In genomic region chr7:875051-875450, GRCh38 we compare ENCODE assay signal across 10 cellular contexts. TPM values are rescaled to one million over a fixed set of nuclear protein-coding genes. Genes with fewer than 3 reads are reported as not detected.
DNase-seq lines count a peak whose midpoint lies in the region; ATAC-seq and TF ChIP-seq lines count a peak whose summit lies in the region.
"Had no signal": no experiment of that assay in that cellular context is flagged by ENCODE, and none has a peak within 500 bp of the region (broad histone marks: within the 10 kb centered on the region; RNA-seq: fewer than 3 reads in every experiment).

No MANE protein-coding gene starts in this region.

- H3K36me3 Mint-ChIP-seq in T-cell = peaks cover 26% of the 10 kb centered on the region

- H2BK120ac ChIP-seq in mesendoderm (ENCODE audit: low read depth, low read length) = no peak overlapping the region

- POLR2A ChIA-PET in T-cell (lab: Charles Lee) (no interaction called here), PC-3 (lab: Charles Lee; ENCODE audit: unreplicated experiment) (no interaction called here)

- H2AFZ ChIP-seq in PC-3 (ENCODE audit: low read length) (no peak overlapping the region), Karpas-422 (ENCODE audit: low read length) (no peak overlapping the region)

- no peak overlapping the region for H2BK5ac ChIP-seq in mesendoderm (ENCODE audit: low read length)

- no peak overlapping the region for H3K18ac ChIP-seq in mesendoderm (ENCODE audit: low read length)

- H3K9ac ChIP-seq in mesendoderm (ENCODE audit: low read length) (peak overlapping the region; percentile 17), PC-3 (ENCODE audit: low read length) (no peak overlapping the region), Karpas-422 (ENCODE audit: low read length) (no peak overlapping the region)

- H3K4me3 ChIP-seq in heart right ventricle = no peak overlapping the region
- no peak overlapping the region for H3K4me3 ChIP-seq in mesendoderm (ENCODE audit: low read length)
- no peak overlapping the region for H3K4me3 ChIP-seq in upper lobe of left lung
- H3K4me3 ChIP-seq in PC-3 (ENCODE audit: low read length) = no peak overlapping the region
- no peak overlapping the region for H3K4me3 ChIP-seq in Karpas-422 (ENCODE audit: low read length)

- H2BK15ac ChIP-seq in mesendoderm (replicated peaks; ENCODE audit: low read depth) = no peak overlapping the region

- H3K4me1 ChIP-seq in heart right ventricle (peaks cover 10 to 65% (median 49%) of the 10 kb centered on the region in 9 donors), mesendoderm (ENCODE audit: control insufficient read depth, low read depth, low read length) (peaks cover 8% of the 10 kb centered on the region), upper lobe of left lung (peaks cover 29 to 45% (median 36%) of the 10 kb centered on the region in 4 donors), PC-3 (ENCODE audit: insufficient read depth, low read length) (peaks cover 28% of the 10 kb centered on the region), Karpas-422 (ENCODE audit: low read length) (peaks cover 16% of the 10 kb centered on the region)

- H3K27ac ChIP-seq in heart right ventricle = peak overlapping the region in 4 of 10 donors; percentile 82 to 91 (median 83)
- H3K27ac ChIP-seq in mesendoderm (ENCODE audit: low read depth, low read length) = peak overlapping the region; percentile 30
- peak overlapping the region; percentile 78 to 93 (median 81) for H3K27ac ChIP-seq in upper lobe of left lung
- H3K27ac ChIP-seq in PC-3 (ENCODE audit: low read length) = no peak overlapping the region
- H3K27ac ChIP-seq in Karpas-422 (ENCODE audit: low read length) = no peak overlapping the region

- no peaks in the 10 kb centered on the region for H3K27me3 Mint-ChIP-seq in T-cell

- H3K4me1 Mint-ChIP-seq in T-cell = peaks cover 29 to 32% (median 30%) of the 10 kb centered on the region in 3 donors

- peak overlapping the region; percentile 11 to 76 for H3K27ac Mint-ChIP-seq in T-cell

- peak; percentile 5 for DNase-seq in Right ventricle myocardium inferior (ENCODE audit: missing footprints)
- no peak for DNase-seq in heart right ventricle
- no peak for DNase-seq in T-cell
- DNase-seq in mesendoderm = peak; percentile 52
- DNase-seq in upper lobe of left lung = no peak
- no peak for DNase-seq in PC-3
- DNase-seq in Karpas-422 = no peak
- DNase-seq: NCI-H446, T-helper 9 cell had no signal

- H3K4me3 Mint-ChIP-seq in T-cell = peak overlapping the region in 2 of 3 donors; percentile 9 to 41

- CTCF ChIA-PET in T-cell (lab: Charles Lee) = interaction anchor here in 1 of 2 donors (0.7 kb wide), 1 partner anchor 553 kb away, joined by 3 read pairs; no protein-coding TSS in a partner anchor
- CTCF ChIA-PET in PC-3 (lab: Charles Lee) = no interaction called here

- no peak for TF ChIP-seq EP300 in upper lobe of left lung (IDR thresholded peaks at IDR 0.05)

- no peak overlapping the region for H3K4me2 ChIP-seq in mesendoderm (ENCODE audit: low read length)
- H3K4me2 ChIP-seq in PC-3 (ENCODE audit: low read length) = no peak overlapping the region
- no peak overlapping the region for H3K4me2 ChIP-seq in Karpas-422 (ENCODE audit: low read depth, low read length, poor library complexity, severe bottlenecking)

- H2AK5ac ChIP-seq in mesendoderm (ENCODE audit: low read length) = no peak overlapping the region

- H4K20me1 ChIP-seq in PC-3 (ENCODE audit: low read length) = peaks cover 14% of the 10 kb centered on the region; the same call in 1 of the 2 replicates
- H4K20me1 ChIP-seq in Karpas-422 (ENCODE audit: insufficient read depth, low read depth, low read length) = peaks cover 16% of the 10 kb centered on the region; the same call in 1 of the 2 replicates

- TF ChIP-seq POLR2A in upper lobe of left lung (IDR thresholded peaks at IDR 0.05) = no peak

- intact Hi-C loops in Right ventricle myocardium inferior (cut with DNase I) = loop anchor here (10.0 kb wide), 1 partner anchor 550 kb away; no protein-coding TSS in a partner anchor
- intact Hi-C loops in heart right ventricle (cut with DNase I) = loop anchor here in 2 of 10 donors (10.0 kb wide), 2 partner anchors 50 to 550 kb away; no protein-coding TSS in a partner anchor
- intact Hi-C loops in PC-3 (cut with micrococcal nuclease) = loop anchor here (10.0 kb wide), 1 partner anchor 350 kb away; no protein-coding TSS in a partner anchor

- BruUV-seq in PC-3 (replicated peaks; lab: Mats Ljungman, UMichigan) = no TSS peak

- ATAC-seq in Right ventricle myocardium inferior = no peak
- no peak for ATAC-seq in heart right ventricle
- no peak for ATAC-seq in T-cell (replicated peaks in 1 of 4)
- no peak for ATAC-seq in upper lobe of left lung (ENCODE audit: low FRiP score in 2 of 2)
- ATAC-seq in PC-3 = no peak
- no peak for ATAC-seq in GM21390 (IDR thresholded peaks at IDR 0.05; ENCODE audit: unreplicated experiment)

- TF ChIP-seq CTCF in heart right ventricle (IDR thresholded peaks at IDR 0.05) (no peak), upper lobe of left lung (IDR thresholded peaks at IDR 0.05) (no peak), PC-3 (conservative IDR thresholded peaks at IDR 0.05; ENCODE audit: low read depth, low read length) (no peak)

- H3K79me2 ChIP-seq in mesendoderm (ENCODE audit: control insufficient read depth, insufficient read depth, low read length) (peaks cover 25% of the 10 kb centered on the region), PC-3 (ENCODE audit: low read length) (peaks cover 32% of the 10 kb centered on the region), Karpas-422 (ENCODE audit: low read length) (peaks cover 32% of the 10 kb centered on the region)

- no peak overlapping the region for H3K23ac ChIP-seq in mesendoderm (ENCODE audit: low read length)

- no peaks in the 10 kb centered on the region for H3K27me3 ChIP-seq in heart right ventricle
- H3K27me3 ChIP-seq in mesendoderm (ENCODE audit: insufficient read depth, low read length, poor library complexity) = no peaks in the 10 kb centered on the region
- no peaks in the 10 kb centered on the region for H3K27me3 ChIP-seq in upper lobe of left lung
- no peaks in the 10 kb centered on the region for H3K27me3 ChIP-seq in PC-3 (ENCODE audit: low read length)
- no peaks in the 10 kb centered on the region for H3K27me3 ChIP-seq in Karpas-422 (ENCODE audit: low read length)

- H4K5ac ChIP-seq in mesendoderm (ENCODE audit: low read length) = no peak overlapping the region

- peak overlapping the region; percentile 49 for H3K56ac ChIP-seq in mesendoderm (ENCODE audit: low read length)

- H3K36me3 ChIP-seq in heart right ventricle (peaks cover 0 to 66% (median 28%) of the 10 kb centered on the region in 9 donors), mesendoderm (ENCODE audit: control insufficient read depth, insufficient read depth, low read length) (peaks cover 3% of the 10 kb centered on the region), upper lobe of left lung (peaks cover 6 to 37% (median 17%) of the 10 kb centered on the region in 4 donors), PC-3 (ENCODE audit: low read depth, low read length) (peaks cover 8% of the 10 kb centered on the region; the same call in 1 of the 2 replicates), Karpas-422 (ENCODE audit: insufficient read depth, low read length) (peaks cover 17% of the 10 kb centered on the region; the same call in 1 of the 2 replicates)

- peak overlapping the region; percentile 7 for H3K4ac ChIP-seq in mesendoderm (ENCODE audit: low read depth, low read length)

- H3K9me3 ChIP-seq in heart right ventricle (no peaks in the 10 kb centered on the region), upper lobe of left lung (peaks cover 0 to 4% (median 0%) of the 10 kb centered on the region in 4 donors), PC-3 (ENCODE audit: low read length) (no peaks in the 10 kb centered on the region), Karpas-422 (ENCODE audit: low read length) (no peaks in the 10 kb centered on the region)

- H3F3A ChIP-seq in PC-3 (ENCODE audit: low read length, unreplicated experiment) = peaks cover 6% of the 10 kb centered on the region

- H3K9me2 ChIP-seq in PC-3 (replicated peaks; ENCODE audit: low read length) = no peaks in the 10 kb centered on the region
- no peaks in the 10 kb centered on the region for H3K9me2 ChIP-seq in Karpas-422 (replicated peaks; ENCODE audit: insufficient read depth, low read length)

- H3K79me1 ChIP-seq in mesendoderm (ENCODE audit: low read length) = peaks cover 8% of the 10 kb centered on the region

- no peaks in the 10 kb centered on the region for H3K9me3 Mint-ChIP-seq in T-cell

- 80 to 84% methylated on average over 7 of the region's 7 CpGs for WGBS in heart right ventricle, 2 donors
- WGBS in mesendoderm (ENCODE audit: extremely low coverage, insufficient coverage, low lambda C conversion rate) = no CpG with 5 or more reads among the region's 7 CpGs
- 82 to 90% methylated on average over 7 of the region's 7 CpGs for WGBS in upper lobe of left lung, 2 donors

- no peak overlapping the region for H4K8ac ChIP-seq in mesendoderm (ENCODE audit: low read depth, low read length)

RNA-seq across cellular contexts. Expression of gene GET4, which starts 1.3 kb away (rescaled TPM):
- 19.1 TPM for total RNA-seq in Right ventricle myocardium inferior
- total RNA-seq in heart right ventricle = 10 to 100 TPM; 14.7 to 25.0 (median 20.4) TPM
- polyA plus RNA-seq in heart right ventricle = 10 to 100 TPM; 32.8 to 38.6 TPM
- 10 to 100 TPM; 52.2 to 76.4 (median 54.7) TPM for total RNA-seq in T-cell
- polyA plus RNA-seq in mesendoderm (2013, experiment 1 of 2) = 35.9 TPM
- 35.8 TPM for polyA plus RNA-seq in mesendoderm (2013, experiment 2 of 2)
- 10 to 100 TPM; 26.0 to 82.6 (median 40.8) TPM for total RNA-seq in upper lobe of left lung
- total RNA-seq in PC-3 (2014; rRNA removed) = 96.7 and 115 TPM in 2 replicates
- 16.2 and 33.3 TPM in 2 replicates for total RNA-seq in Karpas-422 (2014; rRNA removed; shearing (Covaris generic); ENCODE audit: low replicate concordance)

RNA-seq across cellular contexts. Expression of gene SUN1, which starts 42.8 kb away (rescaled TPM):
- 176 TPM for total RNA-seq in Right ventricle myocardium inferior
- total RNA-seq in heart right ventricle = 100 to 1,000 TPM; 129 to 211 (median 183) TPM
- 100 to 1,000 TPM in 1 of 2 donors, 10 to 100 TPM in 1; 69.2 to 203 TPM for polyA plus RNA-seq in heart right ventricle
- total RNA-seq in T-cell = 100 to 1,000 TPM in 3 of 5 donors, 10 to 100 TPM in 2; 90.8 to 299 (median 279) TPM
- 47.7 TPM for polyA plus RNA-seq in mesendoderm (2013, experiment 1 of 2)
- 47.9 TPM for polyA plus RNA-seq in mesendoderm (2013, experiment 2 of 2)
- total RNA-seq in upper lobe of left lung = 100 to 1,000 TPM; 107 to 196 (median 127) TPM
- total RNA-seq in PC-3 (2014; rRNA removed) = 92.5 and 100 TPM in 2 replicates
- total RNA-seq in Karpas-422 (2014; rRNA removed; shearing (Covaris generic); ENCODE audit: low replicate concordance) = 39.6 and 62.1 TPM in 2 replicates

Comparison
In these comparisons a context has a peak if more than half of its experiments do, and no peak if none do; other contexts are left out.
1. DNase-seq: peak in Right ventricle myocardium inferior (single experiment) and mesendoderm (single experiment); none in heart right ventricle (0 of 2), T-cell (0 of 34), upper lobe of left lung (0 of 2), PC-3 (single experiment) and Karpas-422 (single experiment).
2. H3K27ac ChIP-seq: peak in mesendoderm (single experiment) and upper lobe of left lung (4 of 4); none in PC-3 (single experiment) and Karpas-422 (single experiment).